8 cellular contexts compared by ENCODE assay signal in genomic region chr1:214551436-214552173, GRCh38. TPM values are rescaled to one million over a fixed set of nuclear protein-coding genes. Genes with fewer than 3 reads are reported as not detected.
DNase-seq lines count a peak whose midpoint lies in the region; ATAC-seq, FAIRE-seq and TF ChIP-seq lines count a peak whose summit lies in the region.

Gene PTPN14 (minus strand): TSS chr1:214551602. CDS start chr1:214464803, 86,799 bp downstream.

- no peak within 1 kb of the TSS for H3K27ac Mint-ChIP-seq in activated T-helper 17 cell treated with anti-CD3 and anti-CD28 coated beads, Interleukin-2, amount 50 U/mL, for 72 hours
- no peak within 1 kb of the TSS for H3K27ac Mint-ChIP-seq in natural killer cell

- H2AFZ ChIP-seq in Loucy (ENCODE audit: low read length) = peak within 1 kb of the TSS; percentile 99

- ATAC-seq in GM18505 (IDR thresholded peaks at IDR 0.05; ENCODE audit: unreplicated experiment) = peak; percentile 57
- no peak for ATAC-seq in activated T-helper 17 cell treated with anti-CD3 and anti-CD28 coated beads, Interleukin-2, amount 50 U/mL, for 72 hours (replicated peaks)
- no peak for ATAC-seq in natural killer cell
- no peak for ATAC-seq in HG03460 (IDR thresholded peaks at IDR 0.05; ENCODE audit: unreplicated experiment)

- no peak for TF ChIP-seq POLR2A in GM18505 (IDR thresholded peaks at IDR 0.05; ENCODE audit: borderline replicate concordance, extremely low read depth, insufficient read depth, insufficient read length)

- H3K36me3 Mint-ChIP-seq in activated T-helper 17 cell treated with anti-CD3 and anti-CD28 coated beads, Interleukin-2, amount 50 U/mL, for 72 hours (ENCODE audit: low read depth) = no peaks in the 10 kb centered on the region
- H3K36me3 Mint-ChIP-seq in natural killer cell = no peaks in the 10 kb centered on the region

- H3K4me3 Mint-ChIP-seq in activated T-helper 17 cell treated with anti-CD3 and anti-CD28 coated beads, Interleukin-2, amount 50 U/mL, for 72 hours = peak within 1 kb of the TSS; percentile 26
- peak within 1 kb of the TSS; percentile 7 for H3K4me3 Mint-ChIP-seq in natural killer cell

- H3K9me2 ChIP-seq in Loucy (replicated peaks; ENCODE audit: low read depth, low read length) = no peaks in the 10 kb centered on the region

- H3K4me3 ChIP-seq in AG10803 (ENCODE audit: low read length) (peak within 1 kb of the TSS; percentile 95), Loucy (ENCODE audit: low read length, poor library complexity, severe bottlenecking) (peak within 1 kb of the TSS; percentile 95)

- H3K79me2 ChIP-seq in Loucy (ENCODE audit: insufficient read depth, low read length) = peaks cover 53% of the 10 kb centered on the region

- H3K9me3 Mint-ChIP-seq in activated T-helper 17 cell treated with anti-CD3 and anti-CD28 coated beads, Interleukin-2, amount 50 U/mL, for 72 hours = no peaks in the 10 kb centered on the region
- no peaks in the 10 kb centered on the region for H3K9me3 Mint-ChIP-seq in natural killer cell

- TF ChIP-seq CTCF in AG10803 (conservative IDR thresholded peaks at IDR 0.05; ENCODE audit: low read length) (peak; percentile 44), Loucy (conservative IDR thresholded peaks at IDR 0.05; ENCODE audit: low read length) (no peak), natural killer cell (IDR thresholded peaks at IDR 0.05) (no peak)

- H3K4me2 ChIP-seq in Loucy (ENCODE audit: low read depth, low read length, poor library complexity, severe bottlenecking) = peak within 1 kb of the TSS; percentile 78

- intact Hi-C loops in natural killer cell (cut with micrococcal nuclease) = no loop called here

- no peaks in the 10 kb centered on the region for H3K4me1 Mint-ChIP-seq in activated T-helper 17 cell treated with anti-CD3 and anti-CD28 coated beads, Interleukin-2, amount 50 U/mL, for 72 hours
- peaks cover 0 to 9% of the 10 kb centered on the region in 2 donors for H3K4me1 Mint-ChIP-seq in natural killer cell

- H3K9me3 ChIP-seq in Loucy (ENCODE audit: insufficient read depth, low read depth, low read length) = no peaks in the 10 kb centered on the region

- DNase-seq in AG10803 (ENCODE audit: low read depth) (peak; percentile 97), frontal cortex (ENCODE audit: low spot score in 2 of 2) (peak; percentile 77 to 80), natural killer cell (no peak), NAMALWA (ENCODE audit: low spot score) (no peak)

- no peaks in the 10 kb centered on the region for H3K27me3 ChIP-seq in Loucy (ENCODE audit: insufficient read depth, low read length, poor library complexity, severe bottlenecking)

- H3K9ac ChIP-seq in Loucy (ENCODE audit: low read depth, low read length, poor library complexity, severe bottlenecking) = peak within 1 kb of the TSS; percentile 87

- FAIRE-seq in frontal cortex (lab: Jason Lieb, UNC) = no peak

- peaks cover 60% of the 10 kb centered on the region for H3K27me3 Mint-ChIP-seq in activated T-helper 17 cell treated with anti-CD3 and anti-CD28 coated beads, Interleukin-2, amount 50 U/mL, for 72 hours
- peaks cover 45 to 60% of the 10 kb centered on the region in 2 donors for H3K27me3 Mint-ChIP-seq in natural killer cell (ENCODE audit: low read depth in 2 of 2)

- peaks cover 46% of the 10 kb centered on the region for H3K4me1 ChIP-seq in Loucy (ENCODE audit: insufficient read depth, low read length, poor library complexity, severe bottlenecking)

- H3K36me3 ChIP-seq in Loucy (ENCODE audit: insufficient read depth, low read length) = no peaks in the 10 kb centered on the region

- H4K20me1 ChIP-seq in Loucy (ENCODE audit: insufficient read depth, low read length, poor library complexity, severe bottlenecking) = no peaks in the 10 kb centered on the region

- peaks cover 5% of the 10 kb centered on the region; the same call in 1 of the 2 replicates for H3F3A ChIP-seq in Loucy (ENCODE audit: low read depth)

RNA-seq across cellular contexts. Expression of gene PTPN14, which starts in this region (rescaled TPM):
- under 1 TPM; 0.66 to 0.89 TPM for total RNA-seq in activated T-helper 17 cell treated with anti-CD3 and anti-CD28 coated beads, Interleukin-2, amount 50 U/mL, for 72 hours
- 1.6 TPM for total RNA-seq in frontal cortex
- total RNA-seq in natural killer cell = under 1 TPM in 1 of 3 donors, not detected in 2; 0.02 TPM

Comparison
In these comparisons a context has a peak if more than half of its experiments do, and no peak if none do; other contexts are left out.
1. DNase-seq: peak in AG10803 (single experiment) and frontal cortex (2 of 2); none in natural killer cell (single experiment) and NAMALWA (single experiment).